Comparison of ENCODE assay signal across 19 cellular contexts in genomic region chr20:3857405-3857804, GRCh38. TPM values are rescaled to one million over a fixed set of nuclear protein-coding genes. Genes with fewer than 3 reads are reported as not detected.
A peak's percentile ranks its signal among the peaks of the same experiment; 100 is the strongest.
DNase-seq lines count a peak whose midpoint lies in the region; FAIRE-seq and TF ChIP-seq lines count a peak whose summit lies in the region.
"Had no signal": no experiment of that assay in that cellular context is flagged by ENCODE, and none has a peak within 500 bp of the region (broad histone marks: within the 10 kb centered on the region; RNA-seq: fewer than 3 reads in every experiment).

No MANE protein-coding gene starts in this region.

- no peak for TF ChIP-seq EP300 in H1 (IDR thresholded peaks at IDR 0.05; ENCODE audit: borderline replicate concordance in 1 of 2, low read depth in 2 of 2, low read length in 2 of 2)

- H3K36me3 ChIP-seq in H1 (ENCODE audit: control insufficient read depth in 2 of 4, insufficient read depth in 4 of 4, low read length in 3 of 4) = peaks cover 5 to 17% (median 11%) of the 10 kb centered on the region in 4 experiments; a peak in 7 of 8 replicates
- H3K36me3 ChIP-seq in testis (ENCODE audit: low read depth, missing control alignments) = no peaks in the 10 kb centered on the region
- peaks cover 66 to 76% of the 10 kb centered on the region in 2 donors for H3K36me3 ChIP-seq in ascending aorta

- no peak overlapping the region for H3K23ac ChIP-seq in H1 (ENCODE audit: insufficient read length)

- H4K20me1 ChIP-seq in H1 (replicated peaks in 1 of 2; ENCODE audit: control insufficient read depth in 1 of 2, insufficient read depth in 2 of 2, low read length in 2 of 2) = peaks cover 3 to 5% of the 10 kb centered on the region in 2 experiments

- H4K91ac ChIP-seq in H1 (replicated peaks; ENCODE audit: insufficient read length, low read length) = no peak overlapping the region

- H3K9me3 ChIP-seq in H1 (ENCODE audit: insufficient read depth in 2 of 2, low read depth in 1 of 2, low read length in 1 of 2) (no peaks in the 10 kb centered on the region; a peak in 1 of 4 replicates), testis (no peaks in the 10 kb centered on the region), ascending aorta (no peaks in the 10 kb centered on the region)
- H3K9me3 ChIP-seq: breast epithelium, heart left ventricle, thyroid gland had no signal

- H2AK5ac ChIP-seq in H1 (ENCODE audit: low read depth, low read length) = no peak overlapping the region

- DNase-seq in DMS153 (lab: John Stamatoyannopoulos, UW) = peak; percentile 78
- peak; percentile 94 for DNase-seq in NCI-H1105 (lab: John Stamatoyannopoulos, UW)
- peak; percentile 88 for DNase-seq in NCI-H69 (lab: John Stamatoyannopoulos, UW)
- DNase-seq in H1 (ENCODE audit: low read depth in 1 of 2, low spot score in 2 of 2) = no peak
- no peak for DNase-seq in testis
- DNase-seq in amygdala (lab: John Stamatoyannopoulos, UW) = no peak
- no peak for DNase-seq in ascending aorta (ENCODE audit: low spot score in 2 of 2)
- DNase-seq: activated CD4-positive, alpha-beta T cell treated with anti-CD3 and anti-CD28 coated beads for 36 hours; activated naive CD8-positive, alpha-beta T cell treated with anti-CD3 and anti-CD28 coated beads, Interleukin-2, amount 10 ng/mL, durations not matched to agents 7 days and 5 days; CD8-positive, alpha-beta memory T cell; HCEC 1CT; heart left ventricle; left ventricle myocardium superior; NCI-H446; stimulated activated naive B cell treated with anti-CD40 and anti-IgM and Interleukin-4, amounts not matched to agents 10 μg/mL and 1 μg/mL and 100 μg/mL, for 72 hours; thyroid gland had no signal

- no peaks in the 10 kb centered on the region for H3K23me2 ChIP-seq in H1 (ENCODE audit: low read depth, low read length)

- no peak overlapping the region for H3K14ac ChIP-seq in H1 (ENCODE audit: insufficient read length)

- H3K9ac ChIP-seq in H1 (replicated peaks in 1 of 4; ENCODE audit: extremely low read depth in 1 of 4, low read depth in 3 of 4, low read length in 3 of 4) = no peak overlapping the region
- H3K9ac ChIP-seq: KMS-11 had no signal

- TF ChIP-seq CTCF in H1 (IDR thresholded peaks at IDR 0.05; ENCODE audit: control extremely low read depth in 1 of 3, insufficient read depth in 1 of 3, low read depth in 1 of 3, low read length in 3 of 3) = no peak
- TF ChIP-seq CTCF in testis (IDR thresholded peaks at IDR 0.05) = no peak
- no peak for TF ChIP-seq CTCF in ascending aorta (IDR thresholded peaks at IDR 0.05)

- intact Hi-C loops in testis (cut with DNase I; ENCODE audit: low total_unique reads) = no loop called here
- intact Hi-C loops in ascending aorta (cut with DNase I) = no loop called here

- H3K79me2 ChIP-seq in H1 (ENCODE audit: control insufficient read depth in 1 of 2, insufficient read depth in 2 of 2, low read length in 2 of 2) = no peaks in the 10 kb centered on the region

- CTCF ChIA-PET in H1 (lab: Charles Lee; ENCODE audit: partially characterized antibody) = interaction anchor here (0.7 to 6.4 kb wide), 7 partner anchors 9 to 289 kb away, joined by 3 to 55 read pairs (median 3); partner anchors contain the start of gene CENPB

- H2BK20ac ChIP-seq in H1 (ENCODE audit: low read length) = no peak overlapping the region

- no peak overlapping the region for H3K4me2 ChIP-seq in H1 (ENCODE audit: insufficient read depth in 1 of 2, low read depth in 2 of 2, low read length in 2 of 2)
- H3K4me2 ChIP-seq: KMS-11 had no signal

- no peak overlapping the region for H3K18ac ChIP-seq in H1 (ENCODE audit: extremely low read depth, low read length)

- H2AFZ ChIP-seq in H1 (ENCODE audit: low read length) = no peak overlapping the region

- no peaks in the 10 kb centered on the region for H3K79me1 ChIP-seq in H1 (ENCODE audit: low read depth, low read length)

- H3K4me1 ChIP-seq in H1 (replicated peaks in 1 of 4; ENCODE audit: control insufficient read depth in 3 of 4, insufficient read depth in 4 of 4, low read length in 3 of 4) = no peaks in the 10 kb centered on the region; a peak in 1 of 7 replicates
- H3K4me1 ChIP-seq in testis = no peaks in the 10 kb centered on the region
- H3K4me1 ChIP-seq in ascending aorta = no peaks in the 10 kb centered on the region
- H3K4me1 ChIP-seq: breast epithelium, thyroid gland had no signal

- no peak overlapping the region for H3K27ac ChIP-seq in H1 (ENCODE audit: low read depth, low read length)
- H3K27ac ChIP-seq in testis = no peak overlapping the region
- no peak overlapping the region for H3K27ac ChIP-seq in ascending aorta
- H3K27ac ChIP-seq: breast epithelium, heart left ventricle, KMS-11, thyroid gland had no signal

- H3K56ac ChIP-seq in H1 (replicated peaks; ENCODE audit: insufficient read length, low read depth, low read length) = no peak overlapping the region

- no peak for TF ChIP-seq POLR2A in H1 (IDR thresholded peaks at IDR 0.05; ENCODE audit: control extremely low read depth in 1 of 2, low read depth in 2 of 2, low read length in 2 of 2)
- TF ChIP-seq POLR2A in testis (IDR thresholded peaks at IDR 0.05) = no peak

- no peak overlapping the region for H2BK15ac ChIP-seq in H1 (ENCODE audit: low read length)

- POLR2A ChIA-PET in H1 (lab: Charles Lee; ENCODE audit: partially characterized antibody) = interaction anchor here (1.0 to 2.0 kb wide), 4 partner anchors 10 to 37 kb away, joined by 3 to 4 read pairs (median 3); partner anchors contain the start of gene AP5S1

- TF ChIP-seq RAD21 in H1 (IDR thresholded peaks at IDR 0.05 in 1 of 2, conservative IDR thresholded peaks at IDR 0.05 in 1 of 2; ENCODE audit: low read depth in 2 of 2, low read length in 2 of 2) = no peak

- WGBS in H1 (ENCODE audit: extremely low coverage in 1 of 2, insufficient coverage in 1 of 2, insufficient read length in 1 of 2, insufficient replicate concordance in 2 of 2, low coverage in 1 of 2, low lambda C conversion rate in 2 of 2, missing lambda C conversion rate in 1 of 2), 2 experiments = 94% methylated on average over 14 of the region's 14 CpGs; no CpG with 5 or more reads in 1 of the 2 experiments
- 84 to 86% methylated on average over 14 of the region's 14 CpGs for WGBS in testis, 2 donors

- no peak overlapping the region for H2BK5ac ChIP-seq in H1 (ENCODE audit: low read depth, low read length)

- no peak overlapping the region for H3K4ac ChIP-seq in H1 (replicated peaks; ENCODE audit: insufficient read length, low read depth, low read length)

- H2BK12ac ChIP-seq in H1 (ENCODE audit: low read depth, low read length) = no peak overlapping the region

- no peak overlapping the region for H2BK120ac ChIP-seq in H1 (replicated peaks; ENCODE audit: low read depth, low read length)

- FAIRE-seq in H1 (lab: Jason Lieb, UNC) = no peak
- FAIRE-seq: GM18507 had no signal

- H3K27me3 ChIP-seq in H1 (replicated peaks in 1 of 4; ENCODE audit: control insufficient read depth in 3 of 4, extremely low read depth in 1 of 4, insufficient read depth in 3 of 4, low read length in 3 of 4) = no peaks in the 10 kb centered on the region
- no peaks in the 10 kb centered on the region for H3K27me3 ChIP-seq in testis
- H3K27me3 ChIP-seq in ascending aorta = no peaks in the 10 kb centered on the region
- H3K27me3 ChIP-seq: breast epithelium, heart left ventricle, thyroid gland had no signal

- H4K8ac ChIP-seq in H1 (ENCODE audit: extremely low read depth, insufficient read depth, low read length) = peak overlapping the region; percentile 35; the same call in 1 of the 2 replicates

- H4K5ac ChIP-seq in H1 (ENCODE audit: insufficient read length, low read depth, low read length) = no peak overlapping the region

- H3K4me3 ChIP-seq in H1 (ENCODE audit: extremely low read depth in 1 of 4, insufficient read depth in 2 of 4, low read depth in 3 of 4, low read length in 4 of 4) (no peak overlapping the region), testis (no peak overlapping the region), ascending aorta (no peak overlapping the region)
- H3K4me3 ChIP-seq: breast epithelium, heart left ventricle, thyroid gland had no signal

RNA-seq across cellular contexts. Expression of gene MAVS, which starts 10.8 kb away (rescaled TPM):
- total RNA-seq in H1 (2021; fragmentation: NEBNext Ultra II Directional; extraction: Animal tissue kit (Norgen Biotek cat#: 25700)) = 24.3 and 24.4 TPM in 2 replicates
- polyA plus RNA-seq in H1 (2011; rRNA removed) = 9.9 and 12.3 TPM in 2 replicates
- polyA plus RNA-seq in H1 (2011; cell fraction: cytosol; rRNA removed) = 10.5 TPM
- 20.9 TPM for polyA plus RNA-seq in H1 (2011; cell fraction: nucleus; rRNA removed)
- polyA plus RNA-seq in H1 (2012, experiment 1 of 2) = 12.7 to 16.2 TPM (median 15.3 TPM) in 4 replicates
- polyA plus RNA-seq in H1 (2012, experiment 2 of 2) = 15.0 TPM
- 10.4 TPM for polyA plus RNA-seq in H1 (2013, experiment 1 of 2)
- polyA plus RNA-seq in H1 (2013, experiment 2 of 2) = 9.8 TPM
- polyA minus RNA-seq in H1 (2011; rRNA and poly(A)+ RNA removed) = 22.1 and 29.6 TPM in 2 replicates
- 15.1 TPM for polyA minus RNA-seq in H1 (2011; cell fraction: cytosol; rRNA and poly(A)+ RNA removed)
- 15.9 TPM for polyA minus RNA-seq in H1 (2011; cell fraction: nucleus; rRNA and poly(A)+ RNA removed)
- 10 to 100 TPM; 28.5 to 34.6 TPM for total RNA-seq in testis
- polyA plus RNA-seq in testis (ENCODE audit: insufficient read depth, low read depth, low replicate concordance) = 14.5 TPM
- total RNA-seq in ascending aorta = 35.2 TPM

RNA-seq across cellular contexts. Expression of gene PANK2, which starts 31.8 kb away (rescaled TPM):
- total RNA-seq in H1 (2021; fragmentation: NEBNext Ultra II Directional; extraction: Animal tissue kit (Norgen Biotek cat#: 25700)) = 57.5 and 62.0 TPM in 2 replicates
- 14.9 and 17.1 TPM in 2 replicates for polyA plus RNA-seq in H1 (2011; rRNA removed)
- 29.9 TPM for polyA plus RNA-seq in H1 (2011; cell fraction: cytosol; rRNA removed)
- 17.3 TPM for polyA plus RNA-seq in H1 (2011; cell fraction: nucleus; rRNA removed)
- polyA plus RNA-seq in H1 (2012, experiment 1 of 2) = 31.4 to 38.8 TPM (median 37.2 TPM) in 4 replicates
- polyA plus RNA-seq in H1 (2012, experiment 2 of 2) = 6.6 TPM
- 28.6 TPM for polyA plus RNA-seq in H1 (2013, experiment 1 of 2)
- 29.2 TPM for polyA plus RNA-seq in H1 (2013, experiment 2 of 2)
- 39.2 and 47.6 TPM in 2 replicates for polyA minus RNA-seq in H1 (2011; rRNA and poly(A)+ RNA removed)
- 24.0 TPM for polyA minus RNA-seq in H1 (2011; cell fraction: cytosol; rRNA and poly(A)+ RNA removed)
- polyA minus RNA-seq in H1 (2011; cell fraction: nucleus; rRNA and poly(A)+ RNA removed) = 43.3 TPM
- 10 to 100 TPM; 63.4 to 71.2 TPM for total RNA-seq in testis
- polyA plus RNA-seq in testis (ENCODE audit: insufficient read depth, low read depth, low replicate concordance) = 57.9 TPM
- total RNA-seq in ascending aorta = 81.1 TPM

RNA-seq across cellular contexts. Expression of gene AP5S1, which starts 37.1 kb away (rescaled TPM):
- 3.4 and 3.7 TPM in 2 replicates for total RNA-seq in H1 (2021; fragmentation: NEBNext Ultra II Directional; extraction: Animal tissue kit (Norgen Biotek cat#: 25700))
- polyA plus RNA-seq in H1 (2011; rRNA removed) (3.3 and 4.0 TPM in 2 replicates), testis (ENCODE audit: insufficient read depth, low read depth, low replicate concordance) (26.0 TPM)
- polyA plus RNA-seq in H1 (2011; cell fraction: cytosol; rRNA removed) = 3.0 TPM
- 3.1 TPM for polyA plus RNA-seq in H1 (2011; cell fraction: nucleus; rRNA removed)
- polyA plus RNA-seq in H1 (2012, experiment 1 of 2) = 3.0 to 4.2 TPM (median 3.7 TPM) in 4 replicates
- 2.7 TPM for polyA plus RNA-seq in H1 (2012, experiment 2 of 2)
- polyA plus RNA-seq in H1 (2013, experiment 1 of 2) = 1.9 TPM
- 1.6 TPM for polyA plus RNA-seq in H1 (2013, experiment 2 of 2)
- polyA minus RNA-seq in H1 (2011; rRNA and poly(A)+ RNA removed) = 2.3 and 4.1 TPM in 2 replicates
- polyA minus RNA-seq in H1 (2011; cell fraction: cytosol; rRNA and poly(A)+ RNA removed) = 3.4 TPM
- polyA minus RNA-seq in H1 (2011; cell fraction: nucleus; rRNA and poly(A)+ RNA removed) = 3.4 TPM
- total RNA-seq in testis (10 to 100 TPM; 25.9 to 26.6 TPM), ascending aorta (38.5 TPM)

Comparison
In these comparisons a context has a peak if more than half of its experiments do, and no peak if none do; other contexts are left out.
1. DNase-seq: peak in DMS153 (single experiment), NCI-H1105 (single experiment) and NCI-H69 (single experiment); none in H1 (0 of 2), testis (single experiment), amygdala (0 of 56) and ascending aorta (0 of 2).